ENCODE assay signal across 2 cellular contexts in genomic region chr17:40330850-40331470, GRCh38.
TF ChIP-seq lines count a peak whose summit lies in the region.

No MANE protein-coding gene starts in this region.

TF ChIP-seq in HepG2, 621 proteins besides CTCF, POLR2A, EP300 and RAD21:
- peak; percentile 59; the same call in 1 of the 2 replicates for TF ChIP-seq HNRNPL (IDR thresholded peaks at IDR 0.05; ENCODE audit: low read depth, low read length)
- TF ChIP-seq RELA (CRISPR knock-in tag; IDR thresholded peaks at IDR 0.05), result no peak
- 0 out of 2 replicates have a peak, but pooled peaks have one; percentile 1 for TF ChIP-seq ZBTB4 (CRISPR knock-in tag; IDR thresholded peaks at IDR 0.05; ENCODE audit: borderline replicate concordance)
- TF ChIP-seq SP4 (CRISPR knock-in tag; IDR thresholded peaks at IDR 0.05), result 0 out of 2 replicates have a peak, but pooled peaks have one; percentile 5

TF ChIP-seq in GM12891, 5 proteins besides CTCF, POLR2A, EP300 and RAD21:
- no peak for TF ChIP-seq PAX5 (IDR thresholded peaks at IDR 0.05; ENCODE audit: insufficient read depth, low read length, severe bottlenecking)
- no peak for TF ChIP-seq SPI1 (IDR thresholded peaks at IDR 0.05; ENCODE audit: low read depth, low read length)
- no peak for TF ChIP-seq POLR2AphosphoS5 (IDR thresholded peaks at IDR 0.05; ENCODE audit: low read depth, low read length)
- TF ChIP-seq POU2F2 (IDR thresholded peaks at IDR 0.05; ENCODE audit: low read depth, low read length), result no peak
- TF ChIP-seq TAF1 (IDR thresholded peaks at IDR 0.05; ENCODE audit: low read depth, low read length), result no peak
